1 cellular context compared by ENCODE assay signal in the genomic region with DNA sequence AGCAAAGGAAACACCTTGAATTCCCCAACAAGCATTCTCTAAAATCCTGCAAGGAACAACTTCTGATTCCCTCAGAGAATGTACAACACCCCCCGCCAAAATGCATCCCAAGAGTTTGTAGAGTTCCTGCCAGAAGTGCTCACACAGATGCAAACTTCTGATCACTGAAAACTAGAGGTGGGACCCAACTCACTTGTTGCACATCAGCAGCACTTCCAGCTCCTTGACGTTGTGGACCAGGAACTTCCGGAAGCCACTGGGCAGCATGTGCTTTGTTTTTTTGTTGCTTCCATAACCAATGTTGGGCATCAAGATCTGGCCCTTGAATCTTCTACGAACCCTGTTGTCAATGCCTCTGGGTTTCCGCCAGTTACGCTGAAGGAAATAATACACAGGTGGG.
TF ChIP-seq lines count a peak whose summit lies in the region.

No MANE protein-coding gene starts in this region.

TF ChIP-seq in HEK293, 187 proteins besides CTCF, POLR2A, EP300 and RAD21:
- peak; percentile 96 for TF ChIP-seq SCRT2 (tag by site-specific recombination; IDR thresholded peaks at IDR 0.05)
- peak; percentile 87 for TF ChIP-seq SCRT1 (tag by site-specific recombination; IDR thresholded peaks at IDR 0.05; ENCODE audit: borderline replicate concordance)
